Comparison of ENCODE assay signal across 1 cellular context in the genomic region with DNA sequence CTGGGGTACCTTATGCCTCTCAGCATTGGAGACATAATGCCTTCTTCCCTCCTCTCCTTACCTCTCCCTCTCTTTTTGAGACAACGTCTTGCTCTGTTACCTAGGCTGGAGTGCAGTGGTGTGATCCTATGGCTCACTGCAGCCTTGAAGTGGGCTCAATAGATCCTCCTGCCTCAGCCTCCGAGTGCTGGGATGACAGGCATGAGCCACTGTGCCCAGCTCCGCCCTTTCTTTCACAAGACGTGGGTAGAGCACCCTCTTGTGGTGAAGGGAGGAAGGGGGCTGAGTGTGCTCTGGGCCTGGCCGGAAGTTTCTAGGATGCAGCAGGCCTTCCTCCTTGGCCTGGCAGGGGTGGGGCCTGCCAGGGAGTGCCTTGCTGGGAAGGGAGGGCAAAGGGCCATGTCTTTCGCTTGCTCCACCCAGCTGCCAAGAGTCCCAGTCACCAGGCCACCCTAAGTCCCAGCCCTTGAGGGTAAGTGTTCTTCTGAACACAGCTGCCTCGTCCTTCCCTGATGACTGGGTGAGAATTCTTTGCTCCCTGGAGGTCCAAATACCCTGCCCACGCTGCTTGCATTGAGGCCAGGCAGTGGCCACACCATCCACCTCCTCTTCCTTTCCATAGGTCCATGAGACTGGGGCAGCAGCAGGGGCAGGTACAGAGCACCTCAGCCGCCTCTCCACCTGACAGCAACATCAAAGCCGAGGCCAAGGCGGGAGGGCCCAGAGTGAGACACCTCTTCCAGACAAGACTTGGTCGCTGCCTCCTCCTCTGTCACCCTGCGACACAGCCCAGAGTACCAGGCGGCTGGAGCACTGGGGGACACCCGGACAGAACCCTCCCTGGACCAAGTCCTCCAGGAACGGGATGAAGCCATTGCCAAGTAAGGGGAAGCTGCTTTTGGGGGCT.
TF ChIP-seq lines count a peak whose summit lies in the region.

No MANE protein-coding gene starts in this region.

TF ChIP-seq in K562, 482 proteins besides CTCF, POLR2A, EP300 and RAD21 (continued from another document and continues in another):
- TF ChIP-seq, protein P1, sequence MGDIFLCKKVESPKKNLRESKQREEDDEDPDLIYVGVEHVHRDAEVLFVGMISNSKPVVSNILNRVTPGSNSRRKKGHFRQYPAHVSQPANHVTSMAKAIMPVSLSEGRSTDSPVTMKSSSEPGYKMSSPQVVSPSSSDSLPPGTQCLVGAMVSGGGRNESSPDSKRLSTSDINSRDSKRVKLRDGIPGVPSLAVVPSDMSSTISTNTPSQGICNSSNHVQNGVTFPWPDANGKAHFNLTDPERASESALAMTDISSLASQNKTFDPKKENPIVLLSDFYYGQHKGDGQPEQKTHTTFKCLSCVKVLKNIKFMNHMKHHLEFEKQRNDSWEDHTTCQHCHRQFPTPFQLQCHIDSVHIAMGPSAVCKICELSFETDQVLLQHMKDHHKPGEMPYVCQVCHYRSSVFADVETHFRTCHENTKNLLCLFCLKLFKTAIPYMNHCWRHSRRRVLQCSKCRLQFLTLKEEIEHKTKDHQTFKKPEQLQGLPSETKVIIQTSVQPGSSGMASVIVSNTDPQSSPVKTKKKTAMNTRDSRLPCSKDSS (IDR thresholded peaks at IDR 0.05; ENCODE audit: low read depth, partially characterized antibody) = no peak
- TF ChIP-seq NFYB (IDR thresholded peaks at IDR 0.05; ENCODE audit: extremely low read depth, insufficient read length) (no peak), SFPQ (IDR thresholded peaks at IDR 0.05; ENCODE audit: low read depth, low read length) (no peak), ZNF655 (CRISPR knock-in tag; IDR thresholded peaks at IDR 0.05) (no peak), ZNF589 (CRISPR knock-in tag; IDR thresholded peaks at IDR 0.05; ENCODE audit: low read depth) (no peak), MAFG (tag; conservative IDR thresholded peaks at IDR 0.05) (no peak), HMG20B (CRISPR knock-in tag; IDR thresholded peaks at IDR 0.05) (no peak), MTF1 (CRISPR knock-in tag; IDR thresholded peaks at IDR 0.05; ENCODE audit: borderline replicate concordance) (no peak), REST (CRISPR knock-in tag; IDR thresholded peaks at IDR 0.05; ENCODE audit: low read depth) (peak; percentile 58), BRD9 (IDR thresholded peaks at IDR 0.05; ENCODE audit: low read depth, partially characterized antibody) (peak; percentile 39), LARP7 (IDR thresholded peaks at IDR 0.05) (peak; percentile 40; the same call in 1 of the 2 replicates), POLR2AphosphoS5 (IDR thresholded peaks at IDR 0.05; ENCODE audit: control insufficient read depth, insufficient read depth, low read depth, low read length) (peak; percentile 35; the same call in 1 of the 2 replicates), SRSF3 (IDR thresholded peaks at IDR 0.05; ENCODE audit: insufficient read depth, low read length) (no peak), HDAC1 (IDR thresholded peaks at IDR 0.05) (peak in 1 of 2 experiments; percentile 52; a peak in 1 of 4 replicates), SREBF2 (CRISPR knock-in tag; IDR thresholded peaks at IDR 0.05) (no peak), ERF (CRISPR knock-in tag; IDR thresholded peaks at IDR 0.05) (no peak), SAFB2 (IDR thresholded peaks at IDR 0.05; ENCODE audit: borderline replicate concordance, low read depth, low read length, severe bottlenecking) (no peak), U2AF2 (optimal IDR thresholded peaks at IDR 0.05; ENCODE audit: low read depth, low read length) (no peak), CHAMP1 (IDR thresholded peaks at IDR 0.05) (no peak; the same call in 1 of the 2 replicates), PML (IDR thresholded peaks at IDR 0.05; ENCODE audit: low read length) (peak; percentile 40; the same call in 1 of the 2 replicates), ELF4 (CRISPR knock-in tag; IDR thresholded peaks at IDR 0.05) (no peak), ZSCAN29 (IDR thresholded peaks at IDR 0.05) (no peak), RBM14 (IDR thresholded peaks at IDR 0.05; ENCODE audit: borderline replicate concordance, insufficient read depth, low read depth, low read length) (no peak), DLX4 (CRISPR knock-in tag; IDR thresholded peaks at IDR 0.05) (no peak), WHSC1 (IDR thresholded peaks at IDR 0.05; ENCODE audit: low read length) (no peak), HDAC8 (tag; IDR thresholded peaks at IDR 0.05) (no peak), CHD2 (IDR thresholded peaks at IDR 0.05; ENCODE audit: low read depth, low read length) (peak; percentile 26), SMAD4 (CRISPR knock-in tag; conservative IDR thresholded peaks at IDR 0.05) (no peak), CEBPG (CRISPR knock-in tag; IDR thresholded peaks at IDR 0.05) (peak; percentile 62; the same call in 1 of the 2 replicates), CEBPG (tag; conservative IDR thresholded peaks at IDR 0.05 in 1 of 2, IDR thresholded peaks at IDR 0.05 in 1 of 2) (0 out of 4 replicates have a peak, but pooled peaks of 1 of the 2 experiments have one; percentile 26), YBX1 (IDR thresholded peaks at IDR 0.05) (no peak), ZBTB40 (IDR thresholded peaks at IDR 0.05) (no peak), ZBTB40 (CRISPR knock-in tag; IDR thresholded peaks at IDR 0.05) (no peak)
